Comparison of ENCODE assay signal across 19 cellular contexts in the genomic region with DNA sequence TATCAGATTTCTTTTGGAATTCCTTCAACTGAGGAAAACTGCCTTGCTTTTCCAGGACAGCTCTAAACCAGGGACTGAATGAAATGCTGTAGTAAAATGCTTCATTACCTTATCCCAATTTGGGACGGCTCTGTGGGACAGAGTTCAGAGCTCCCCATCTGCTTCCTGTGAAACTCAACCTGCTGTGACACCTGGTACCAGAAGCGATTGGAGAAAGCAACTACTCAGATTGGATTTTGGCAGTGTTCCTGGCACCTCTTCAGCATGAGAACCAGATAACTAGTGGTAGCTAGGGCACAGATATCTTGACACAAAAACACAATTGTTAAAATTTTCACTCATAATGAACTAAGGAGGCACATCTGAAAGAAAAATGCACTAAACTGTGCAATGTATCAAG.
"Had no signal": no experiment of that assay in that cellular context is flagged by ENCODE, and none has a peak within 500 bp of the region (broad histone marks: within the 10 kb centered on the region; RNA-seq: fewer than 3 reads in every experiment).

No MANE protein-coding gene starts in this region.

- H3K9me3 ChIP-seq: breast epithelium, neutrophil, vagina had no signal

- H3K27ac Mint-ChIP-seq: activated naive CD8-positive, alpha-beta T cell treated with anti-CD3 and anti-CD28 coated beads, Interleukin-2, amount 10 ng/mL, durations not matched to agents 7 days and 5 days; activated T-helper 1 cell treated with anti-CD3 and anti-CD28 coated beads, Interleukin-12 subunit alpha, Interleukin-12 subunit beta, Interleukin-2, Interleukin-4 antibody, amounts not matched to agents 30 ng/mL and 10 ng/mL and 1 ng/mL, durations not matched to agents 14 hours and 24 hours and 36 hours; dendritic cell treated with granulocyte-macrophage colony-stimulating factor and Interleukin-4, amounts not matched to agents 40 ng/mL and 50 ng/mL, for 4 days; natural killer cell; stimulated activated effector memory CD8-positive, alpha-beta T cell treated with anti-CD3 and anti-CD28 coated beads, Interleukin-12 subunit alpha, Interleukin-12 subunit beta, amount 100 ng/mL, for 72 hours had no signal

- H3K27me3 Mint-ChIP-seq: activated naive CD8-positive, alpha-beta T cell treated with anti-CD3 and anti-CD28 coated beads, Interleukin-2, amount 10 ng/mL, durations not matched to agents 7 days and 5 days; dendritic cell treated with granulocyte-macrophage colony-stimulating factor and Interleukin-4, amounts not matched to agents 40 ng/mL and 50 ng/mL, for 4 days had no signal

- DNase-seq: activated CD4-positive, alpha-beta T cell treated with anti-CD3 and anti-CD28 coated beads, Interleukin-2, amount 50 U/mL, for 1 hour; activated CD4-positive, CD25-positive, alpha-beta regulatory T cell; activated CD8-positive, alpha-beta memory T cell treated with anti-CD3 and anti-CD28 coated beads for 24 hours; activated naive CD8-positive, alpha-beta T cell treated with anti-CD3 and anti-CD28 coated beads, Interleukin-2, amount 10 ng/mL, durations not matched to agents 7 days and 5 days; anterior cingulate cortex; cerebellar nuclear complex; effector memory CD4-positive, alpha-beta T cell; foreskin fibroblast; hypothalamus; kidney; left ventricle myocardium superior; mesenchymal stem cell; natural killer cell had no signal

- H3K27me3 ChIP-seq: breast epithelium, neutrophil, vagina had no signal

- ATAC-seq: left ventricle myocardium superior; natural killer cell; stimulated activated effector memory CD8-positive, alpha-beta T cell treated with anti-CD3 and anti-CD28 coated beads, Interleukin-12 subunit alpha, Interleukin-12 subunit beta, amount 100 ng/mL, for 72 hours had no signal

- H3K27ac ChIP-seq: breast epithelium, neutrophil, vagina had no signal

- H3K9me3 Mint-ChIP-seq: activated T-helper 1 cell treated with anti-CD3 and anti-CD28 coated beads, Interleukin-12 subunit alpha, Interleukin-12 subunit beta, Interleukin-2, Interleukin-4 antibody, amounts not matched to agents 30 ng/mL and 10 ng/mL and 1 ng/mL, durations not matched to agents 14 hours and 24 hours and 36 hours had no signal

- H3K4me3 ChIP-seq: breast epithelium, vagina had no signal

- H3K36me3 ChIP-seq: breast epithelium, neutrophil, vagina had no signal

- H3K4me3 Mint-ChIP-seq: activated naive CD8-positive, alpha-beta T cell treated with anti-CD3 and anti-CD28 coated beads, Interleukin-2, amount 10 ng/mL, durations not matched to agents 7 days and 5 days; activated T-helper 1 cell treated with anti-CD3 and anti-CD28 coated beads, Interleukin-12 subunit alpha, Interleukin-12 subunit beta, Interleukin-2, Interleukin-4 antibody, amounts not matched to agents 30 ng/mL and 10 ng/mL and 1 ng/mL, durations not matched to agents 14 hours and 24 hours and 36 hours; dendritic cell treated with granulocyte-macrophage colony-stimulating factor and Interleukin-4, amounts not matched to agents 40 ng/mL and 50 ng/mL, for 4 days; natural killer cell; stimulated activated effector memory CD8-positive, alpha-beta T cell treated with anti-CD3 and anti-CD28 coated beads, Interleukin-12 subunit alpha, Interleukin-12 subunit beta, amount 100 ng/mL, for 72 hours had no signal

- H3K4me1 ChIP-seq: breast epithelium, vagina had no signal

- H3K4me1 Mint-ChIP-seq: activated naive CD8-positive, alpha-beta T cell treated with anti-CD3 and anti-CD28 coated beads, Interleukin-2, amount 10 ng/mL, durations not matched to agents 7 days and 5 days; natural killer cell; stimulated activated effector memory CD8-positive, alpha-beta T cell treated with anti-CD3 and anti-CD28 coated beads, Interleukin-12 subunit alpha, Interleukin-12 subunit beta, amount 100 ng/mL, for 72 hours had no signal

- H3K36me3 Mint-ChIP-seq: activated naive CD8-positive, alpha-beta T cell treated with anti-CD3 and anti-CD28 coated beads, Interleukin-2, amount 10 ng/mL, durations not matched to agents 7 days and 5 days; natural killer cell; stimulated activated effector memory CD8-positive, alpha-beta T cell treated with anti-CD3 and anti-CD28 coated beads, Interleukin-12 subunit alpha, Interleukin-12 subunit beta, amount 100 ng/mL, for 72 hours had no signal
